Comparison of ENCODE assay signal across 8 cellular contexts in the genomic region with DNA sequence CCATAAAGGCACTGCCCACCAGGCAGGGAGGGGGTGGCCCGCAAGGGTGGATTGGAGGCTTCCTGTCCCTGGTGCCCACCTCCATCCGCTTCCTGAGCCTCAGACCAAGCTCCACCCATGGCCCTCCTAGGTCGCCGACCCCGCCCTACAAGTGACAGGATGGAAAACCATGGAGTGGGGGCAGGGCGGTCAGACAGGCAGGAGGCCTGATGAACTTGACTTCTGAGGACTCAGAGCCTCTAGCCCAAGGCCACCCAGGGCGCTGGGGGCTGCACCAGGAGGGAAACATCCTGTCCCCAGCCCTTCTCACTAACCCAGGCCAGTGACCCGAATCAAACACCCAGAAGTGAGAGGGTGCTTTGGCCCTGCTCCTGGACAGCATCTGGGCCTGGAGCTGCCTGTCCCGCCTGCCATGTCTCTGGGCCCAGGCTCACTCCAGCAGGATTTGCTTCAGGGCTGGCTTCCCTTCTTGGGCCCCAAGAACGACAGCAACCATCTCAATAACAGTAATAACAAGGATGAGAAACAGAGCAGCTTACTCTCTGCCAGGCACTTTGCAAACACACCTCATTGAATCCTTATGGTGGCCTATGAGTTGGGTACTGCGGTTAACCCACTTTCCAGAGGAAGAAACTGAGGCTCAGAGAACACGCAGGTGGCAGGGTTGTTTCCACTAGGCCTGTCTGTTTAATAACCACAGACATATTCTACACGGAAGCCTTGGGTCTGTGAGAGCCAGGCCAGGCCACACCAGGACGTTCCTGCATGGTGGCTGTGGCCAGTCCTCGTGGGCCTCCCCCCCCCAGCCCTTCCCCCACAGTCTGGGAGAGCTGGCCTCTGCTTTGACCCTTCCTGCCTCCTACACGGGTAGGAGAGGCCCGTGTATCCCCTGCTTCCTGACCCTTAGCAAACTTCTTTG. TPM values are rescaled to one million over a fixed set of nuclear protein-coding genes. Genes with fewer than 3 reads are reported as not detected.
DNase-seq lines count a peak whose midpoint lies in the region; ATAC-seq and TF ChIP-seq lines count a peak whose summit lies in the region.

No MANE protein-coding gene starts in this region.

- peaks cover 6 to 17% of the 10 kb centered on the region in 2 donors for H3K36me3 Mint-ChIP-seq in activated naive CD4-positive, alpha-beta T cell treated with anti-CD3 and anti-CD28 coated beads, Interleukin-2, amount 50 U/mL, for 72 hours

- peak; percentile 32 for ATAC-seq in GM18909 (IDR thresholded peaks at IDR 0.05; ENCODE audit: poor library complexity, unreplicated experiment)
- peak; percentile 49 to 58 for ATAC-seq in activated naive CD4-positive, alpha-beta T cell treated with anti-CD3 and anti-CD28 coated beads, Interleukin-2, amount 50 U/mL, for 72 hours
- ATAC-seq in left lung = peak; percentile 55
- no peak for ATAC-seq in HG03175 (IDR thresholded peaks at IDR 0.05; ENCODE audit: unreplicated experiment)
- ATAC-seq in HG03469 (IDR thresholded peaks at IDR 0.05; ENCODE audit: unreplicated experiment) = no peak

- H3K4me1 ChIP-seq in Peyer's patch (peaks cover 0 to 59% (median 54%) of the 10 kb centered on the region in 4 donors), left lung (peaks cover 53 to 75% of the 10 kb centered on the region in 2 donors)

- intact Hi-C loops in left lung (cut with DNase I) = no loop called here

- peak; percentile 73 to 96 (median 96) for DNase-seq in Peyer's patch
- peak; percentile 83 to 86 for DNase-seq in activated naive CD4-positive, alpha-beta T cell treated with anti-CD3 and anti-CD28 coated beads, Interleukin-2, amount 50 U/mL, for 72 hours (ENCODE audit: low spot score in 2 of 2)
- peak; percentile 82 to 89 for DNase-seq in left lung
- peak; percentile 47 for DNase-seq in stimulated activated CD8-positive, alpha-beta memory T cell treated with anti-CD3 and anti-CD28 coated beads, Interleukin-15, amount 100 ng/mL, for 1 hour (ENCODE audit: low read depth)
- no peak for DNase-seq in HuH-7 (ENCODE audit: low spot score)

- H3K27ac ChIP-seq in Peyer's patch = peak overlapping the region; percentile 76 to 96 (median 88)
- H3K27ac ChIP-seq in left lung = peak overlapping the region; percentile 75 to 92

- TF ChIP-seq CTCF in Peyer's patch (IDR thresholded peaks at IDR 0.05) (no peak), left lung (IDR thresholded peaks at IDR 0.05) (no peak)

- H3K27me3 ChIP-seq in Peyer's patch (no peaks in the 10 kb centered on the region), left lung (no peaks in the 10 kb centered on the region)

- peak overlapping the region; percentile 94 to 99 for H3K27ac Mint-ChIP-seq in activated naive CD4-positive, alpha-beta T cell treated with anti-CD3 and anti-CD28 coated beads, Interleukin-2, amount 50 U/mL, for 72 hours

- H3K4me3 ChIP-seq in Peyer's patch = peak overlapping the region in 3 of 4 donors; percentile 10 to 34 (median 22)
- peak overlapping the region in 1 of 2 donors; percentile 14 for H3K4me3 ChIP-seq in left lung

- no peak for TF ChIP-seq POLR2A in Peyer's patch (IDR thresholded peaks at IDR 0.05)

- H3K9me3 ChIP-seq in Peyer's patch (no peaks in the 10 kb centered on the region), left lung (no peaks in the 10 kb centered on the region)

- H3K9me3 Mint-ChIP-seq in activated naive CD4-positive, alpha-beta T cell treated with anti-CD3 and anti-CD28 coated beads, Interleukin-2, amount 50 U/mL, for 72 hours = no peaks in the 10 kb centered on the region

- H3K36me3 ChIP-seq in Peyer's patch (peaks cover 0 to 8% (median 0%) of the 10 kb centered on the region in 3 donors), left lung (peaks cover 0 to 14% of the 10 kb centered on the region in 2 donors)

RNA-seq across cellular contexts. Expression of a gene that starts 4.4 kb away (rescaled TPM):
- total RNA-seq in Peyer's patch = 10 to 100 TPM in 3 of 4 donors, 1 to 10 TPM in 1; 7.7 to 88.3 (median 18.9) TPM
- 10 to 100 TPM; 55.2 to 56.1 TPM for total RNA-seq in activated naive CD4-positive, alpha-beta T cell treated with anti-CD3 and anti-CD28 coated beads, Interleukin-2, amount 50 U/mL, for 72 hours
- total RNA-seq in left lung = 10 to 100 TPM; 43.5 to 57.0 TPM

RNA-seq across cellular contexts. Expression of a gene that starts 13.0 kb away (rescaled TPM):
- total RNA-seq in Peyer's patch = 100 to 1,000 TPM in 1 of 4 donors, 10 to 100 TPM in 3; 39.9 to 119 (median 46.7) TPM
- 10 to 100 TPM; 24.5 to 43.2 TPM for total RNA-seq in activated naive CD4-positive, alpha-beta T cell treated with anti-CD3 and anti-CD28 coated beads, Interleukin-2, amount 50 U/mL, for 72 hours
- total RNA-seq in left lung = 10 to 100 TPM; 62.5 to 89.9 TPM

RNA-seq across cellular contexts. Expression of a gene that starts 26.3 kb away (rescaled TPM):
- total RNA-seq in Peyer's patch (10 to 100 TPM in 3 of 4 donors, 1 to 10 TPM in 1; 2.5 to 22.3 (median 18.4) TPM), left lung (100 to 1,000 TPM; 111 to 264 TPM)
- 10 to 100 TPM; 19.0 to 31.3 TPM for total RNA-seq in activated naive CD4-positive, alpha-beta T cell treated with anti-CD3 and anti-CD28 coated beads, Interleukin-2, amount 50 U/mL, for 72 hours

RNA-seq across cellular contexts. Expression of a gene that starts 26.8 kb away (rescaled TPM):
- total RNA-seq in Peyer's patch (1 to 10 TPM in 1 of 4 donors, not detected in 3; 2.5 TPM), left lung (1 to 10 TPM; 3.8 to 6.7 TPM)
- 1 to 10 TPM; 4.0 to 6.8 TPM for total RNA-seq in activated naive CD4-positive, alpha-beta T cell treated with anti-CD3 and anti-CD28 coated beads, Interleukin-2, amount 50 U/mL, for 72 hours

RNA-seq across cellular contexts. Expression of a gene that starts 33.8 kb away (rescaled TPM):
- total RNA-seq in Peyer's patch = 10 to 100 TPM; 20.6 to 27.3 (median 22.1) TPM
- 10 to 100 TPM; 26.0 to 49.8 TPM for total RNA-seq in activated naive CD4-positive, alpha-beta T cell treated with anti-CD3 and anti-CD28 coated beads, Interleukin-2, amount 50 U/mL, for 72 hours
- total RNA-seq in left lung = 10 to 100 TPM; 38.6 to 47.6 TPM

Comparison
In these comparisons a context has a peak if more than half of its experiments do, and no peak if none do; other contexts are left out.
1. ATAC-seq: peak in GM18909 (single experiment), activated naive CD4-positive, alpha-beta T cell treated with anti-CD3 and anti-CD28 coated beads, Interleukin-2, amount 50 U/mL, for 72 hours (2 of 2) and left lung (single experiment); none in HG03175 (single experiment) and HG03469 (single experiment).